In genomic region chr19:43446746-43447489, GRCh38 we compare ENCODE assay signal across 1 cellular context.
TF ChIP-seq lines count a peak whose summit lies in the region.

No MANE protein-coding gene starts in this region.

TF ChIP-seq in HepG2, 621 proteins besides CTCF, POLR2A, EP300 and RAD21 (continues in another document):
- no peak for TF ChIP-seq TFDP2 (CRISPR knock-in tag; IDR thresholded peaks at IDR 0.05)
- TF ChIP-seq ARID5B (CRISPR knock-in tag; IDR thresholded peaks at IDR 0.05) = peak; percentile 36; the same call in 1 of the 2 replicates
- no peak for TF ChIP-seq NFKB2 (CRISPR knock-in tag; IDR thresholded peaks at IDR 0.05; ENCODE audit: borderline replicate concordance)
- TF ChIP-seq LCORL (IDR thresholded peaks at IDR 0.05) = no peak
- no peak for TF ChIP-seq LCORL (CRISPR knock-in tag; IDR thresholded peaks at IDR 0.05)
- TF ChIP-seq ZNF3 (CRISPR knock-in tag; IDR thresholded peaks at IDR 0.05) = no peak
- TF ChIP-seq ZNF878 (CRISPR knock-in tag; IDR thresholded peaks at IDR 0.05) = no peak
- TF ChIP-seq THAP9 (CRISPR knock-in tag; IDR thresholded peaks at IDR 0.05; ENCODE audit: borderline replicate concordance) = 0 out of 2 replicates have a peak, but pooled peaks have one; percentile 17
- no peak for TF ChIP-seq JARID2 (CRISPR knock-in tag; IDR thresholded peaks at IDR 0.05; ENCODE audit: insufficient replicate concordance)
- TF ChIP-seq KIAA2018 (CRISPR knock-in tag; IDR thresholded peaks at IDR 0.05; ENCODE audit: borderline replicate concordance) = no peak
- no peak for TF ChIP-seq RNF2 (conservative IDR thresholded peaks at IDR 0.05; ENCODE audit: low read depth)
- TF ChIP-seq FOSL2 (CRISPR knock-in tag; IDR thresholded peaks at IDR 0.05) = 0 out of 2 replicates have a peak, but pooled peaks have one; percentile 13
- TF ChIP-seq SNAI1 (CRISPR knock-in tag; IDR thresholded peaks at IDR 0.05; ENCODE audit: borderline replicate concordance) = no peak
- TF ChIP-seq ZNF138 (CRISPR knock-in tag; IDR thresholded peaks at IDR 0.05; ENCODE audit: low read depth) = no peak
- 0 out of 2 replicates have a peak, but pooled peaks have one; percentile 39 for TF ChIP-seq MIXL1 (CRISPR knock-in tag; IDR thresholded peaks at IDR 0.05)
- no peak for TF ChIP-seq RXRA (CRISPR knock-in tag; IDR thresholded peaks at IDR 0.05)
- peak; percentile 26; the same call in 1 of the 2 replicates for TF ChIP-seq FOXK1 (CRISPR knock-in tag; IDR thresholded peaks at IDR 0.05; ENCODE audit: borderline replicate concordance, low read depth)
- TF ChIP-seq ZBTB20 (CRISPR knock-in tag; IDR thresholded peaks at IDR 0.05; ENCODE audit: borderline replicate concordance, low read depth) = no peak
- TF ChIP-seq IRF2 (CRISPR knock-in tag; IDR thresholded peaks at IDR 0.05) = 0 out of 2 replicates have a peak, but pooled peaks have one; percentile 29
- no peak for TF ChIP-seq AGO2 (optimal IDR thresholded peaks at IDR 0.05; ENCODE audit: low read depth, low read length)
- no peak for TF ChIP-seq ZNF230 (CRISPR knock-in tag; IDR thresholded peaks at IDR 0.05)
- TF ChIP-seq RXRB (CRISPR knock-in tag; IDR thresholded peaks at IDR 0.05; ENCODE audit: borderline replicate concordance) = peak; percentile 20; the same call in 1 of the 2 replicates
- TF ChIP-seq ZNF160 (CRISPR knock-in tag; IDR thresholded peaks at IDR 0.05) = no peak
- TF ChIP-seq STAG1 (CRISPR knock-in tag; IDR thresholded peaks at IDR 0.05) = peak; percentile 98
- TF ChIP-seq ZNF564 (CRISPR knock-in tag; IDR thresholded peaks at IDR 0.05) = no peak
- 0 out of 2 replicates have a peak, but pooled peaks have one; percentile 18 for TF ChIP-seq BCL6 (CRISPR knock-in tag; IDR thresholded peaks at IDR 0.05)
- TF ChIP-seq MTF1 (CRISPR knock-in tag; IDR thresholded peaks at IDR 0.05) = no peak
- 0 out of 2 replicates have a peak, but pooled peaks have one; percentile 16 for TF ChIP-seq SAP130 (CRISPR knock-in tag; IDR thresholded peaks at IDR 0.05; ENCODE audit: low read depth)
- peak; percentile 35; the same call in 1 of the 2 replicates for TF ChIP-seq KDM2A (CRISPR knock-in tag; IDR thresholded peaks at IDR 0.05; ENCODE audit: borderline replicate concordance, low read depth)
- no peak for TF ChIP-seq CBX1 (IDR thresholded peaks at IDR 0.05; ENCODE audit: low read depth)
- TF ChIP-seq YEATS2 (CRISPR knock-in tag; IDR thresholded peaks at IDR 0.05; ENCODE audit: borderline replicate concordance) = no peak
- 0 out of 2 replicates have a peak, but pooled peaks have one; percentile 27 for TF ChIP-seq ZNF275 (CRISPR knock-in tag; IDR thresholded peaks at IDR 0.05; ENCODE audit: borderline replicate concordance)
- TF ChIP-seq ZC3H13 (CRISPR knock-in tag; IDR thresholded peaks at IDR 0.05) = no peak
- TF ChIP-seq DBP (CRISPR knock-in tag; IDR thresholded peaks at IDR 0.05; ENCODE audit: not compliant biosample characterization) = no peak
- TF ChIP-seq SMC3 (IDR thresholded peaks at IDR 0.05; ENCODE audit: low read length) = peak; percentile 99
- TF ChIP-seq ETV5 (CRISPR knock-in tag; IDR thresholded peaks at IDR 0.05; ENCODE audit: borderline replicate concordance) = no peak; the same call in 1 of the 2 replicates
- TF ChIP-seq SP5 (CRISPR knock-in tag; IDR thresholded peaks at IDR 0.05; ENCODE audit: borderline replicate concordance, low read depth) = no peak
- no peak for TF ChIP-seq ZXDC (CRISPR knock-in tag; IDR thresholded peaks at IDR 0.05)
- no peak for TF ChIP-seq PHF5A (CRISPR knock-in tag; IDR thresholded peaks at IDR 0.05; ENCODE audit: low read depth, unreplicated experiment)
- no peak for TF ChIP-seq ZNF235 (CRISPR knock-in tag; IDR thresholded peaks at IDR 0.05; ENCODE audit: borderline replicate concordance)
- TF ChIP-seq ZNF761 (CRISPR knock-in tag; conservative IDR thresholded peaks at IDR 0.05) = no peak
- no peak for TF ChIP-seq ZNF225 (CRISPR knock-in tag; IDR thresholded peaks at IDR 0.05)
- TF ChIP-seq ZNF619 (CRISPR knock-in tag; IDR thresholded peaks at IDR 0.05) = peak; percentile 63; the same call in 1 of the 2 replicates
